Comparison of ENCODE assay signal across 25 cellular contexts in the genomic region with DNA sequence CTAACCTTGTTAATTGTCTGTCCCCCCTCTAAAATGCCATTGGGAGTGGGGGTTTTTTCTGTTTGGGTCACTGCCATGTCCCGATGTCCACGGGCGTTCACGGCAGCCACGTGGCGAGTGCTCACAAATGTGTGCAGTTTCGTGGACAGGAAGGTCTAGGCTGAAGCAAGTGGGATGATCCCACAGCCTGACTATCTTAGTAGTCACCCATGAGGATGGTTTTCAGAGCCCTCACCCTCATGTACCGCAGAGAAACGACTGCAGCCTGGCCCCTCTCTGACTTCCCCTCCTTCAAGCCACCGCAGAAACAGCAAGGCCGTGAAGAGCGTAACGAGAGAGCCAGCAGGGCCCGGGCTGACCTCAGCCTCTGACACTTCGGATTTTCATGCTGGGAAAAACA.
"Had no signal": no experiment of that assay in that cellular context is flagged by ENCODE, and none has a peak within 500 bp of the region (broad histone marks: within the 10 kb centered on the region; RNA-seq: fewer than 3 reads in every experiment).

No MANE protein-coding gene starts in this region.

- H3K36me3 ChIP-seq: stomach, suprapubic skin, thoracic aorta, thyroid gland, tibial artery, tibial nerve, transverse colon, upper lobe of left lung, upper lobe of right lung, uterus, vagina had no signal

- H3K4me3 ChIP-seq: stomach, suprapubic skin, testis, thoracic aorta, thyroid gland, tibial artery, tibial nerve, transverse colon, upper lobe of left lung, upper lobe of right lung, uterus, vagina had no signal

- ATAC-seq: stimulated activated memory B cell treated with anti-CD40 and anti-IgM and Interleukin-4, amounts not matched to agents 10 μg/mL and 1 μg/mL and 100 μg/mL, for 72 hours; stimulated activated naive B cell treated with anti-CD40 and anti-IgM and Interleukin-4, amounts not matched to agents 10 μg/mL and 1 μg/mL and 100 μg/mL, for 72 hours; stimulated activated naive CD8-positive, alpha-beta T cell treated with anti-CD3 and anti-CD28 coated beads, Interleukin-15, amount 100 ng/mL, for 72 hours; stimulated activated naive CD8-positive, alpha-beta T cell treated with anti-CD3 and anti-CD28 coated beads, Interleukin-15, Interleukin-2, amounts not matched to agents 100 U/mL and 50 U/mL, for 24 hours; upper lobe of right lung had no signal

- H3K27me3 ChIP-seq: stomach, testis, thyroid gland, tibial artery, tibial nerve, transverse colon, upper lobe of left lung, upper lobe of right lung, uterus, vagina had no signal

- H3K9me3 ChIP-seq: stomach, suprapubic skin, testis, thoracic aorta, thyroid gland, tibial artery, tibial nerve, transverse colon, upper lobe of left lung, upper lobe of right lung, uterus, vagina had no signal

- DNase-seq: stimulated activated CD4-positive, alpha-beta T cell treated with anti-CD3 and anti-CD28 coated beads, Interleukin-2, amount 100 ng/mL, for 48 hours; stimulated activated CD4-positive, alpha-beta T cell treated with anti-CD3 and anti-CD28 coated beads, Interleukin-4, amount 100 ng/mL, for 1 hour; stimulated activated CD4-positive, alpha-beta T cell treated with anti-CD3 and anti-CD28 coated beads, Interleukin-4, amount 100 ng/mL, for 24 hours; stimulated activated CD4-positive, alpha-beta T cell treated with anti-CD3 and anti-CD28 coated beads, Interleukin-4, amount 100 ng/mL, for 4 hours; stimulated activated CD8-positive, alpha-beta memory T cell treated with anti-CD3 and anti-CD28 coated beads, Interleukin-4, amount 100 ng/mL, for 48 hours; stimulated activated naive B cell treated with anti-CD40 and anti-IgM and Interleukin-4, amounts not matched to agents 10 μg/mL and 1 μg/mL and 100 μg/mL, for 72 hours; stimulated activated naive CD4-positive, alpha-beta T cell treated with Interleukin-2 at 50 U/mL for 16 hours; stimulated activated naive CD8-positive, alpha-beta T cell treated with anti-CD3 and anti-CD28 coated beads, Interleukin-15, amount 100 ng/mL, for 72 hours; stimulated activated naive CD8-positive, alpha-beta T cell treated with anti-CD3 and anti-CD28 coated beads, Interleukin-15, Interleukin-2, amounts not matched to agents 100 U/mL and 50 U/mL, for 24 hours; stomach; substantia nigra; testis; thyroid gland; tibial artery; transverse colon; trophoblast cell; upper lobe of left lung; upper lobe of right lung; uterus had no signal

- H3K4me1 ChIP-seq: stomach, suprapubic skin, testis, thyroid gland, tibial nerve, transverse colon, upper lobe of left lung, upper lobe of right lung, uterus, vagina had no signal

- H3K27ac ChIP-seq: stomach, suprapubic skin, testis, thoracic aorta, thyroid gland, tibial artery, tibial nerve, transverse colon, upper lobe of left lung, upper lobe of right lung, uterus, vagina had no signal

- FAIRE-seq: urothelium cell line had no signal
